ENCODE assay signal across 14 cellular contexts in genomic region chr3:159637895-159638542, GRCh38.
DNase-seq lines count a peak whose midpoint lies in the region; ATAC-seq and TF ChIP-seq lines count a peak whose summit lies in the region.
"Had no signal": no experiment of that assay in that cellular context is flagged by ENCODE, and none has a peak within 500 bp of the region (broad histone marks: within the 10 kb centered on the region; RNA-seq: fewer than 3 reads in every experiment).

No MANE protein-coding gene starts in this region.

- BruUV-seq in PC-3 (replicated peaks; lab: Mats Ljungman, UMichigan), result no TSS peak

- peaks cover 49% of the 10 kb centered on the region for H3K4me1 ChIP-seq in PC-3 (ENCODE audit: insufficient read depth, low read length)
- peaks cover 8% of the 10 kb centered on the region for H3K4me1 ChIP-seq in smooth muscle cell (ENCODE audit: low read depth)

- no peaks in the 10 kb centered on the region for H4K20me1 ChIP-seq in PC-3 (ENCODE audit: low read length)
- no peaks in the 10 kb centered on the region for H4K20me1 ChIP-seq in smooth muscle cell (ENCODE audit: low read depth)

- H3K4me3 Mint-ChIP-seq in endothelial cell (ENCODE audit: unreplicated experiment), result no peak overlapping the region

- H3K9ac ChIP-seq in PC-3 (ENCODE audit: low read length), result no peak overlapping the region
- H3K9ac ChIP-seq in smooth muscle cell (ENCODE audit: low read depth), result no peak overlapping the region

- H3K4me1 Mint-ChIP-seq in endothelial cell (ENCODE audit: unreplicated experiment), result peaks cover 6% of the 10 kb centered on the region

- no peaks in the 10 kb centered on the region for H3K9me3 Mint-ChIP-seq in endothelial cell (ENCODE audit: unreplicated experiment)

- no peaks in the 10 kb centered on the region for H3K36me3 Mint-ChIP-seq in endothelial cell (ENCODE audit: low read depth, unreplicated experiment)

- H3K4me2 ChIP-seq in PC-3 (ENCODE audit: low read length) (peak overlapping the region; percentile 56), smooth muscle cell (peak overlapping the region; percentile 49)

- H3K27ac ChIP-seq in PC-3 (ENCODE audit: low read length) (peak overlapping the region; percentile 7), smooth muscle cell (ENCODE audit: low read depth) (peak overlapping the region; percentile 29), caudate nucleus (ENCODE audit: low read depth, low read length) (no peak overlapping the region)
- H3K27ac ChIP-seq: 22Rv1 had no signal

- POLR2A ChIA-PET in PC-3 (lab: Charles Lee; ENCODE audit: unreplicated experiment), result interaction anchor here (0.6 kb wide), 1 partner anchor 1681 kb away, joined by 3 read pairs; no protein-coding TSS in a partner anchor

- H3K79me2 ChIP-seq in PC-3 (ENCODE audit: low read length) (no peaks in the 10 kb centered on the region), smooth muscle cell (ENCODE audit: low read depth) (no peaks in the 10 kb centered on the region)

- DNase-seq in DMS53 (lab: John Stamatoyannopoulos, UW) (peak; percentile 7), DMS53 treated with DMSO at 0.1 percent for 48 hours (lab: John Stamatoyannopoulos, UW; ENCODE audit: unreplicated experiment) (no peak), PC-3 (peak; percentile 86), fibroblast of gingiva (ENCODE audit: low read depth) (peak; percentile 44), smooth muscle cell (lab: John Stamatoyannopoulos, UW; ENCODE audit: unreplicated experiment) (no peak), caudate nucleus (lab: John Stamatoyannopoulos, UW) (no peak), endothelial cell (ENCODE audit: low spot score) (no peak)
- no peak for DNase-seq in effector CD4-positive, alpha-beta T cell
- DNase-seq: activated gamma-delta T cell, COR-L47, NCI-H1694, NCI-H748 treated with DMSO at 0.1 percent for 48 hours, SIG-M5 had no signal

- H3K36me3 ChIP-seq in PC-3 (ENCODE audit: low read depth, low read length) (no peaks in the 10 kb centered on the region), smooth muscle cell (ENCODE audit: low read depth) (no peaks in the 10 kb centered on the region)

- CTCF ChIA-PET in PC-3 (lab: Charles Lee), result no interaction called here

- H2AFZ ChIP-seq in PC-3 (ENCODE audit: low read length) (no peak overlapping the region), smooth muscle cell (ENCODE audit: low read depth) (no peak overlapping the region)

- no peaks in the 10 kb centered on the region for H3K9me2 ChIP-seq in PC-3 (replicated peaks; ENCODE audit: low read length)

- H3K27me3 Mint-ChIP-seq in endothelial cell (ENCODE audit: unreplicated experiment), result peaks cover 1% of the 10 kb centered on the region

- H3K27me3 ChIP-seq in PC-3 (ENCODE audit: low read length), result no peaks in the 10 kb centered on the region
- H3K27me3 ChIP-seq in smooth muscle cell (ENCODE audit: low read depth), result no peaks in the 10 kb centered on the region

- H3F3A ChIP-seq in PC-3 (ENCODE audit: low read length, unreplicated experiment) (no peaks in the 10 kb centered on the region), smooth muscle cell (ENCODE audit: low read depth) (no peaks in the 10 kb centered on the region)

- intact Hi-C loops in PC-3 (cut with micrococcal nuclease), result loop anchor here (5.0 kb wide), 1 partner anchor 184 kb away; no protein-coding TSS in a partner anchor

- peak; percentile 79 for ATAC-seq in PC-3

- TF ChIP-seq CTCF in PC-3 (conservative IDR thresholded peaks at IDR 0.05; ENCODE audit: low read depth, low read length), result no peak
- no peak for TF ChIP-seq CTCF in smooth muscle cell (IDR thresholded peaks at IDR 0.05; ENCODE audit: borderline replicate concordance, insufficient read depth, poor library complexity, severe bottlenecking)
- TF ChIP-seq CTCF in endothelial cell (IDR thresholded peaks at IDR 0.05; ENCODE audit: unreplicated experiment), result no peak

- H3K9me3 ChIP-seq in PC-3 (ENCODE audit: low read length) (no peaks in the 10 kb centered on the region), smooth muscle cell (replicated peaks; ENCODE audit: low read depth) (no peaks in the 10 kb centered on the region)

- WGBS in smooth muscle cell (ENCODE audit: low lambda C conversion rate), result 91% methylated on average over 2 of the region's 2 CpGs

- peak overlapping the region; percentile 5; the same call in 1 of the 2 replicates for H3K4me3 ChIP-seq in PC-3 (ENCODE audit: low read length)
- H3K4me3 ChIP-seq in smooth muscle cell, result no peak overlapping the region

- no peak overlapping the region for H3K27ac Mint-ChIP-seq in endothelial cell (ENCODE audit: unreplicated experiment)

Comparison
In these comparisons a context has a peak if more than half of its experiments do, and no peak if none do; other contexts are left out.
1. DNase-seq: peak in DMS53 (single experiment), PC-3 (single experiment) and fibroblast of gingiva (single experiment); none in DMS53 treated with DMSO at 0.1 percent for 48 hours (single experiment), smooth muscle cell (single experiment), effector CD4-positive, alpha-beta T cell (single experiment), caudate nucleus (0 of 61) and endothelial cell (single experiment).